In genomic region chr1:214146523-214146922, GRCh38 we compare ENCODE assay signal across 17 cellular contexts.
DNase-seq lines count a peak whose midpoint lies in the region; ATAC-seq, FAIRE-seq and TF ChIP-seq lines count a peak whose summit lies in the region.
"Had no signal": no experiment of that assay in that cellular context is flagged by ENCODE, and none has a peak within 500 bp of the region (broad histone marks: within the 10 kb centered on the region; RNA-seq: fewer than 3 reads in every experiment).

No MANE protein-coding gene starts in this region.

- peak; percentile 33 for FAIRE-seq in GM12892 (lab: Jason Lieb, UNC)
- FAIRE-seq in frontal cortex (lab: Jason Lieb, UNC) = no peak
- FAIRE-seq: HTR-8/SVneo had no signal

- TF ChIP-seq CTCF in OCI-LY3 (IDR thresholded peaks at IDR 0.05; ENCODE audit: low read depth, low read length) (no peak), GM13976 (IDR thresholded peaks at IDR 0.05; ENCODE audit: borderline replicate concordance, control extremely low read depth, extremely low read depth, insufficient read depth, missing control alignments) (no peak)

- no peak overlapping the region for H3K27ac ChIP-seq in OCI-LY3 (ENCODE audit: low read length)
- H3K27ac ChIP-seq: dorsolateral prefrontal cortex, stomach had no signal

- no peaks in the 10 kb centered on the region for H3K27me3 ChIP-seq in OCI-LY3 (ENCODE audit: low read depth, low read length)
- H3K27me3 ChIP-seq: stomach had no signal

- no peak overlapping the region for H3K9ac ChIP-seq in OCI-LY3 (ENCODE audit: low read length)

- H3K36me3 ChIP-seq in OCI-LY3 (replicated peaks; ENCODE audit: low read depth, low read length) = no peaks in the 10 kb centered on the region
- H3K36me3 ChIP-seq: HAP-1, stomach had no signal

- no peak for DNase-seq in GM12892 (ENCODE audit: insufficient read length)
- peak; percentile 65 for DNase-seq in islet precursor cell
- DNase-seq in GM13976 (ENCODE audit: low spot score) = no peak
- no peak for DNase-seq in posterior cingulate gyrus
- DNase-seq in frontal cortex (ENCODE audit: low spot score in 2 of 2) = no peak
- no peak for DNase-seq in activated CD4-positive, alpha-beta T cell treated with anti-CD3 and anti-CD28 coated beads for 4 hours
- DNase-seq: activated CD4-positive, alpha-beta T cell treated with anti-CD3 and anti-CD28 coated beads, Interleukin-2, amount 10 ng/mL, durations not matched to agents 7 days and 5 days; activated T-cell treated with anti-CD3 and anti-CD28 coated beads, Interleukin-2, amount 50 U/mL, for 48 hours; dorsolateral prefrontal cortex; GF-D8; NCI-H524 treated with DMSO at 0.1 percent for 48 hours; stomach; T-helper 2 cell had no signal

- H3K79me2 ChIP-seq in OCI-LY3 (ENCODE audit: low read length) = no peaks in the 10 kb centered on the region

- no peaks in the 10 kb centered on the region for H3K9me3 ChIP-seq in OCI-LY3 (ENCODE audit: insufficient read depth, low read length)
- H3K9me3 ChIP-seq: HAP-1, stomach had no signal

- no peaks in the 10 kb centered on the region for H4K20me1 ChIP-seq in OCI-LY3 (ENCODE audit: insufficient read depth, low read length)

- H3K4me3 ChIP-seq in OCI-LY3 (ENCODE audit: low read length) = no peak overlapping the region
- H3K4me3 ChIP-seq: dorsolateral prefrontal cortex, HAP-1, stomach had no signal

- ATAC-seq in HG03039 (IDR thresholded peaks at IDR 0.05; ENCODE audit: unreplicated experiment) = peak; percentile 83

- in situ Hi-C loops in GM13976 (cut with MboI; ENCODE audit: low sequenced_read_pairs, unreplicated experiment) = no loop called here

- TF ChIP-seq POLR2A in GM12892 (IDR thresholded peaks at IDR 0.05; ENCODE audit: low read depth, low read length) = no peak

- peaks cover 25% of the 10 kb centered on the region for H3K4me1 ChIP-seq in OCI-LY3 (ENCODE audit: low read length)

- peak overlapping the region; percentile 27 for H3K4me2 ChIP-seq in OCI-LY3 (ENCODE audit: low read length)

- intact Hi-C loops in posterior cingulate gyrus (cut with DNase I) = no loop called here

- H2AFZ ChIP-seq in OCI-LY3 (ENCODE audit: low read depth, low read length) = no peak overlapping the region
